Comparison of ENCODE assay signal across 13 cellular contexts in genomic region chr7:132030161-132030568, GRCh38.
A peak's percentile ranks its signal among the peaks of the same experiment; 100 is the strongest.
DNase-seq lines count a peak whose midpoint lies in the region; ATAC-seq and TF ChIP-seq lines count a peak whose summit lies in the region.
"Had no signal": no experiment of that assay in that cellular context is flagged by ENCODE, and none has a peak within 500 bp of the region (broad histone marks: within the 10 kb centered on the region; RNA-seq: fewer than 3 reads in every experiment).

No MANE protein-coding gene starts in this region.

- H3K36me3 ChIP-seq in breast epithelium: no peaks in the 10 kb centered on the region
- no peaks in the 10 kb centered on the region for H3K36me3 ChIP-seq in body of pancreas (replicated peaks in 1 of 2; ENCODE audit: insufficient read depth in 1 of 2, low read depth in 2 of 2)
- no peaks in the 10 kb centered on the region for H3K36me3 ChIP-seq in thyroid gland

- H3K9me3 ChIP-seq in breast epithelium: no peaks in the 10 kb centered on the region
- H3K9me3 ChIP-seq in body of pancreas: no peaks in the 10 kb centered on the region
- H3K9me3 ChIP-seq in thyroid gland: no peaks in the 10 kb centered on the region

- TF ChIP-seq POLR2A in breast epithelium (IDR thresholded peaks at IDR 0.05): no peak
- TF ChIP-seq POLR2A in body of pancreas (IDR thresholded peaks at IDR 0.05): no peak
- TF ChIP-seq POLR2A in thyroid gland (IDR thresholded peaks at IDR 0.05): no peak

- TF ChIP-seq CTCF in MCF 10A (IDR thresholded peaks at IDR 0.05; ENCODE audit: unreplicated experiment) (no peak), breast epithelium (IDR thresholded peaks at IDR 0.05) (no peak), body of pancreas (IDR thresholded peaks at IDR 0.05) (no peak), thyroid gland (IDR thresholded peaks at IDR 0.05) (no peak)

- H3K27me3 ChIP-seq in breast epithelium (no peaks in the 10 kb centered on the region), body of pancreas (no peaks in the 10 kb centered on the region), thyroid gland (no peaks in the 10 kb centered on the region)

- H3K27ac ChIP-seq in breast epithelium (no peak overlapping the region), body of pancreas (peak overlapping the region in 1 of 4 donors; percentile 12), thyroid gland (peak overlapping the region; percentile 3 to 20 (median 4))

- POLR2A ChIA-PET in MCF 10A (lab: Yijun Ruan, JAX): no interaction called here

- CTCF ChIA-PET in MCF 10A (lab: Yijun Ruan, JAX): interaction anchor here (1.1 kb wide), 1 partner anchor 22 kb away, joined by 3 read pairs; no protein-coding TSS in a partner anchor

- no peaks in the 10 kb centered on the region for H3K4me1 Mint-ChIP-seq in MCF 10A (ENCODE audit: insufficient read depth, unreplicated experiment)
- H3K4me1 Mint-ChIP-seq: activated CD4-positive, alpha-beta T cell treated with anti-CD3 and anti-CD28 coated beads, Interleukin-2, amount 10 ng/mL, durations not matched to agents 7 days and 5 days; central memory CD8-positive, alpha-beta T cell; natural killer cell had no signal

- H3K4me3 ChIP-seq in breast epithelium (no peak overlapping the region), body of pancreas (no peak overlapping the region), thyroid gland (replicated peaks in 1 of 3) (no peak overlapping the region)

- H3K4me3 Mint-ChIP-seq in MCF 10A (ENCODE audit: unreplicated experiment): no peak overlapping the region
- H3K4me3 Mint-ChIP-seq: activated CD4-positive, alpha-beta T cell treated with anti-CD3 and anti-CD28 coated beads, Interleukin-2, amount 10 ng/mL, durations not matched to agents 7 days and 5 days; central memory CD8-positive, alpha-beta T cell; natural killer cell had no signal

- no peaks in the 10 kb centered on the region for H3K9me3 Mint-ChIP-seq in MCF 10A (ENCODE audit: unreplicated experiment)
- H3K9me3 Mint-ChIP-seq: activated CD4-positive, alpha-beta T cell treated with anti-CD3 and anti-CD28 coated beads, Interleukin-2, amount 10 ng/mL, durations not matched to agents 7 days and 5 days; central memory CD8-positive, alpha-beta T cell; natural killer cell had no signal

- peak; percentile 52 for DNase-seq in MCF 10A (ENCODE audit: unreplicated experiment)
- no peak for DNase-seq in breast epithelium (ENCODE audit: low spot score in 2 of 2)
- DNase-seq in body of pancreas: peak; percentile 65 to 80 (median 74)
- DNase-seq in left colon: peak in 1 of 2 donors; percentile 50
- peak; percentile 82 to 86 for DNase-seq in thyroid gland
- DNase-seq in GDM1 (lab: John Stamatoyannopoulos, UW): no peak
- DNase-seq: activated CD4-positive, alpha-beta T cell treated with anti-CD3 and anti-CD28 coated beads, Interleukin-2, amount 10 ng/mL, durations not matched to agents 7 days and 5 days; DMS53; MV-4-11; natural killer cell had no signal

- peak; percentile 52 for ATAC-seq in body of pancreas
- peak; percentile 86 for ATAC-seq in left colon
- no peak for ATAC-seq in HG02678 (IDR thresholded peaks at IDR 0.05; ENCODE audit: unreplicated experiment)
- ATAC-seq in HG03175 (IDR thresholded peaks at IDR 0.05; ENCODE audit: unreplicated experiment): no peak
- ATAC-seq: natural killer cell had no signal

- WGBS in body of pancreas, 2 donors: 7 to 8% methylated on average over 2 of the region's 2 CpGs
- 27 to 33% methylated on average over 2 of the region's 2 CpGs for WGBS in thyroid gland, 2 donors

- no TSS peak for BruUV-seq in MCF 10A (replicated peaks; lab: Mats Ljungman, UMichigan)

- H3K27me3 Mint-ChIP-seq in MCF 10A (ENCODE audit: insufficient read depth, unreplicated experiment): no peaks in the 10 kb centered on the region
- H3K27me3 Mint-ChIP-seq: activated CD4-positive, alpha-beta T cell treated with anti-CD3 and anti-CD28 coated beads, Interleukin-2, amount 10 ng/mL, durations not matched to agents 7 days and 5 days; central memory CD8-positive, alpha-beta T cell had no signal

- H3K36me3 Mint-ChIP-seq in MCF 10A (ENCODE audit: insufficient read depth, unreplicated experiment): no peaks in the 10 kb centered on the region
- H3K36me3 Mint-ChIP-seq: natural killer cell had no signal

- no peaks in the 10 kb centered on the region for H3K4me1 ChIP-seq in breast epithelium
- peaks cover 19% of the 10 kb centered on the region for H3K4me1 ChIP-seq in body of pancreas
- H3K4me1 ChIP-seq in thyroid gland: peaks cover 13 to 16% of the 10 kb centered on the region in 2 donors

- intact Hi-C loops in MCF 10A (cut with micrococcal nuclease): no loop called here
- intact Hi-C loops in breast epithelium (cut with DNase I; ENCODE audit: low total_unique reads): no loop called here
- intact Hi-C loops in body of pancreas (cut with DNase I): no loop called here
- intact Hi-C loops in left colon (cut with DNase I, micrococcal nuclease): no loop called here
- intact Hi-C loops in thyroid gland (cut with DNase I): no loop called here

- H3K27ac Mint-ChIP-seq in MCF 10A (ENCODE audit: low read depth, unreplicated experiment): no peak overlapping the region
- H3K27ac Mint-ChIP-seq: activated CD4-positive, alpha-beta T cell treated with anti-CD3 and anti-CD28 coated beads, Interleukin-2, amount 10 ng/mL, durations not matched to agents 7 days and 5 days; natural killer cell had no signal

Comparison
In these comparisons a context has a peak if more than half of its experiments do, and no peak if none do; other contexts are left out.
1. DNase-seq: peak in MCF 10A (single experiment), body of pancreas (4 of 4) and thyroid gland (2 of 2); none in breast epithelium (0 of 2) and GDM1 (single experiment).
2. H3K27ac ChIP-seq: peak in thyroid gland (3 of 3); none in breast epithelium (0 of 2).
3. ATAC-seq: peak in body of pancreas (single experiment) and left colon (single experiment); none in HG02678 (single experiment) and HG03175 (single experiment).